1 cellular context compared by ENCODE assay signal in genomic region chr19:2251577-2252480, GRCh38.
TF ChIP-seq lines count a peak whose summit lies in the region.

No MANE protein-coding gene starts in this region.

TF ChIP-seq in GM23338, 12 proteins besides CTCF, POLR2A, EP300 and RAD21 (continued from another document):
- TF ChIP-seq ZNF462 (CRISPR knock-in tag; IDR thresholded peaks at IDR 0.05): no peak
- no peak for TF ChIP-seq STAT1 (IDR thresholded peaks at IDR 0.05; ENCODE audit: unreplicated experiment)
- TF ChIP-seq JUNB (IDR thresholded peaks at IDR 0.05; ENCODE audit: unreplicated experiment): no peak
- no peak for TF ChIP-seq NANOG (IDR thresholded peaks at IDR 0.05; ENCODE audit: borderline replicate concordance)
- no peak for TF ChIP-seq POLR2AphosphoS5 (IDR thresholded peaks at IDR 0.05; ENCODE audit: low read depth)
- TF ChIP-seq CREB1 (CRISPR knock-in tag; IDR thresholded peaks at IDR 0.05; ENCODE audit: low read depth): no peak
- TF ChIP-seq EZH2 (IDR thresholded peaks at IDR 0.05; ENCODE audit: low read depth, unreplicated experiment): no peak
- TF ChIP-seq REST (IDR thresholded peaks at IDR 0.05; ENCODE audit: unreplicated experiment): no peak
- no peak for TF ChIP-seq ZNF331 (CRISPR knock-in tag; IDR thresholded peaks at IDR 0.05; ENCODE audit: low read depth)
